22 cellular contexts compared by ENCODE assay signal in genomic region chr9:5427005-5427404, GRCh38.
"Had no signal": no experiment of that assay in that cellular context is flagged by ENCODE, and none has a peak within 500 bp of the region (broad histone marks: within the 10 kb centered on the region; RNA-seq: fewer than 3 reads in every experiment).

No MANE protein-coding gene starts in this region.

- ATAC-seq: effector memory CD8-positive, alpha-beta T cell; heart right ventricle; left cardiac atrium; left lung; left ventricle myocardium superior; lower lobe of right lung; mucosa of descending colon had no signal

- H3K4me1 ChIP-seq: esophagus muscularis mucosa, heart right ventricle, left lung, lower lobe of right lung had no signal

- H3K9me3 ChIP-seq: esophagus muscularis mucosa, heart right ventricle, left lung, lower lobe of right lung, mucosa of descending colon had no signal

- FAIRE-seq: colon, endometrium, islet of Langerhans had no signal

- DNase-seq: effector CD8-positive, alpha-beta T cell; effector memory CD8-positive, alpha-beta T cell; endodermal cell; foreskin melanocyte; glutamatergic neuron; head of caudate nucleus; heart right ventricle; hippocampal formation; left cardiac atrium; left lung; left ventricle myocardium superior; lower lobe of right lung; mesenchymal stem cell; mucosa of descending colon; naive B cell had no signal

- H3K4me3 ChIP-seq: coronary artery, esophagus muscularis mucosa, heart right ventricle, left lung, lower lobe of right lung, mucosa of descending colon had no signal

- H3K27ac ChIP-seq: coronary artery, esophagus muscularis mucosa, heart right ventricle, left lung, lower lobe of right lung had no signal

- H3K4me1 Mint-ChIP-seq: endodermal cell, mesothelial cell of epicardium, naive B cell had no signal

- H3K27ac Mint-ChIP-seq: dendritic cell treated with granulocyte-macrophage colony-stimulating factor and Interleukin-4, amounts not matched to agents 40 ng/mL and 50 ng/mL, for 4 days; endodermal cell; mesothelial cell of epicardium had no signal

- H3K9me3 Mint-ChIP-seq: dendritic cell treated with granulocyte-macrophage colony-stimulating factor and Interleukin-4, amounts not matched to agents 40 ng/mL and 50 ng/mL, for 4 days; effector memory CD8-positive, alpha-beta T cell; naive B cell had no signal

- H3K4me3 Mint-ChIP-seq: dendritic cell treated with granulocyte-macrophage colony-stimulating factor and Interleukin-4, amounts not matched to agents 40 ng/mL and 50 ng/mL, for 4 days; effector memory CD8-positive, alpha-beta T cell; endodermal cell; mesothelial cell of epicardium; naive B cell had no signal

- H3K27me3 ChIP-seq: esophagus muscularis mucosa, heart right ventricle, left lung had no signal
